ENCODE assay signal across 23 cellular contexts in the genomic region with DNA sequence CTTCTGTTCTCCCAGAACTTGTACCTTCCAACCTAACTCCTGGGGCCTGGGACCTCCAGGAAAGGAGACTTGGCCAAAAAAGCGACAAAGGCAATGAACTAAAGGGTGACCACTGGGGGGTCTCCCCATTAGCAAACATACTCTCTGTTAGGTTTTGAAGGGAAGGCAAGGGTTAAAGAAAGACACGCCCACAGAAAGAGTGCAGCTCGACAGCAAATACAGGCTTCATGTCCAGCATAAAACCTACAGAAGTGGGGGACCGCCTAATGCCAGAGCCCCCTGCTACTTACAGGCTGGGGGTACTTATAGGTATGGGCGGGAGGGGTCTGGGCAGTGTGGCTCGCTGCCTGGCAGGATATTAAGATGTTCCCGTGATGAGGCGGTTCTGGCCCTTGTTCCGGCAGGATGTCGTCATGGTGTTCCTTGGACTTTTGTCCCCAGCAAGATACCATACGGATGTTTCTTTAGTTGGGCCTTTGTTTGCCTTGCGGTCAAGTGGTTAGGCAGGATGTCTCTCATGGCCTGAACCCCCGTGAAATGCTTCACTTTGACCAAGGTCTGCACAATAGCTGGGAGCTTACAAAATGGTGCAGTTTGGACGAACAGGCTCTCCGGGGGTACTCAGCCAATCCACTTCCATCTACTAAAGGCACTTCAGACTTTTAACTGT. TPM values are rescaled to one million over a fixed set of nuclear protein-coding genes. Genes with fewer than 3 reads are reported as not detected.
"Had no signal": no experiment of that assay in that cellular context is flagged by ENCODE, and none has a peak within 500 bp of the region (broad histone marks: within the 10 kb centered on the region; RNA-seq: fewer than 3 reads in every experiment).

No MANE protein-coding gene starts in this region.

- H3K36me3 Mint-ChIP-seq: natural killer cell had no signal

- ATAC-seq: activated naive CD8-positive, alpha-beta T cell treated with anti-CD3 and anti-CD28 coated beads, Interleukin-2, amount 50 U/mL, for 24 hours; natural killer cell; stimulated activated naive CD8-positive, alpha-beta T cell treated with anti-CD3 and anti-CD28 coated beads, Interleukin-15, Interleukin-2, amounts not matched to agents 100 U/mL and 50 U/mL, for 24 hours; upper lobe of right lung had no signal

- H3K9me3 ChIP-seq: prostate gland, upper lobe of right lung had no signal

- H3K36me3 ChIP-seq: left ventricle myocardium inferior, prostate gland, upper lobe of right lung had no signal

- H3K4me3 ChIP-seq: left ventricle myocardium inferior, prostate gland, upper lobe of right lung had no signal

- H3K4me1 Mint-ChIP-seq: activated naive CD8-positive, alpha-beta T cell treated with anti-CD3 and anti-CD28 coated beads, Interleukin-2, amount 50 U/mL, for 24 hours; natural killer cell had no signal

- DNase-seq: activated CD4-positive, alpha-beta T cell treated with anti-CD3 and anti-CD28 coated beads for 4 hours; activated CD4-positive, alpha-beta T cell treated with anti-CD3 and anti-CD28 coated beads, Interleukin-2, amount 50 U/mL, for 48 hours; activated CD4-positive, CD25-positive, alpha-beta regulatory T cell; activated gamma-delta T cell; activated naive CD4-positive, alpha-beta T cell treated with anti-CD3 and anti-CD28 coated beads, Interleukin-2, amount 50 U/mL, for 16 hours; activated naive CD8-positive, alpha-beta T cell treated with anti-CD3 and anti-CD28 coated beads, Interleukin-2, amount 50 U/mL, for 24 hours; cerebellar nuclear complex; effector CD4-positive, alpha-beta T cell; foreskin fibroblast; kidney glomerular epithelial cell; left ventricle myocardium inferior; natural killer cell; stimulated activated CD4-positive, alpha-beta T cell treated with anti-CD3 and anti-CD28 coated beads, Interleukin-4, amount 100 ng/mL, for 24 hours; stimulated activated naive CD8-positive, alpha-beta T cell treated with anti-CD3 and anti-CD28 coated beads, Interleukin-15, Interleukin-2, amounts not matched to agents 100 U/mL and 50 U/mL, for 24 hours; T1000; upper lobe of right lung had no signal

- H3K4me1 ChIP-seq: left ventricle myocardium inferior, prostate gland, upper lobe of right lung had no signal

- H3K27ac Mint-ChIP-seq: activated naive CD8-positive, alpha-beta T cell treated with anti-CD3 and anti-CD28 coated beads, Interleukin-2, amount 50 U/mL, for 24 hours; activated T-helper 1 cell treated with anti-CD3 and anti-CD28 coated beads, Interleukin-12 subunit alpha, Interleukin-12 subunit beta, Interleukin-2, Interleukin-4 antibody, amounts not matched to agents 30 ng/mL and 10 ng/mL and 1 ng/mL, durations not matched to agents 14 hours and 24 hours and 36 hours; natural killer cell; T-helper 1 cell treated with Interleukin-12 subunit alpha and Interleukin-12 subunit beta and Interleukin-4 antibody, amounts not matched to agents 30 μg/mL and 1 μg/mL, for 36 hours had no signal

- H3K27ac ChIP-seq: left ventricle myocardium inferior, prostate gland, upper lobe of right lung had no signal

- H3K9me3 Mint-ChIP-seq: activated naive CD8-positive, alpha-beta T cell treated with anti-CD3 and anti-CD28 coated beads, Interleukin-2, amount 50 U/mL, for 24 hours; activated T-helper 1 cell treated with anti-CD3 and anti-CD28 coated beads, Interleukin-12 subunit alpha, Interleukin-12 subunit beta, Interleukin-2, Interleukin-4 antibody, amounts not matched to agents 30 ng/mL and 10 ng/mL and 1 ng/mL, durations not matched to agents 14 hours and 24 hours and 36 hours; natural killer cell; T-helper 1 cell treated with Interleukin-12 subunit alpha and Interleukin-12 subunit beta and Interleukin-4 antibody, amounts not matched to agents 30 μg/mL and 1 μg/mL, for 36 hours had no signal

- H3K4me3 Mint-ChIP-seq: activated naive CD8-positive, alpha-beta T cell treated with anti-CD3 and anti-CD28 coated beads, Interleukin-2, amount 50 U/mL, for 24 hours; activated T-helper 1 cell treated with anti-CD3 and anti-CD28 coated beads, Interleukin-12 subunit alpha, Interleukin-12 subunit beta, Interleukin-2, Interleukin-4 antibody, amounts not matched to agents 30 ng/mL and 10 ng/mL and 1 ng/mL, durations not matched to agents 14 hours and 24 hours and 36 hours; natural killer cell; T-helper 1 cell treated with Interleukin-12 subunit alpha and Interleukin-12 subunit beta and Interleukin-4 antibody, amounts not matched to agents 30 μg/mL and 1 μg/mL, for 36 hours had no signal

RNA-seq across cellular contexts. Expression of gene PRMT8, which starts 53.4 kb away (rescaled TPM):
- total RNA-seq: activated T-helper 1 cell treated with anti-CD3 and anti-CD28 coated beads, Interleukin-12 subunit alpha, Interleukin-12 subunit beta, Interleukin-2, Interleukin-4 antibody, amounts not matched to agents 30 ng/mL and 10 ng/mL and 1 ng/mL, durations not matched to agents 14 hours and 24 hours and 36 hours; epithelial cell of proximal tubule; fibroblast of lung; lung microvascular endothelial cell; natural killer cell; subcutaneous adipose tissue; upper lobe of right lung had no signal
- polyA plus RNA-seq: fibroblast of lung had no signal
